Comparison of ENCODE assay signal across 8 cellular contexts in the genomic region with DNA sequence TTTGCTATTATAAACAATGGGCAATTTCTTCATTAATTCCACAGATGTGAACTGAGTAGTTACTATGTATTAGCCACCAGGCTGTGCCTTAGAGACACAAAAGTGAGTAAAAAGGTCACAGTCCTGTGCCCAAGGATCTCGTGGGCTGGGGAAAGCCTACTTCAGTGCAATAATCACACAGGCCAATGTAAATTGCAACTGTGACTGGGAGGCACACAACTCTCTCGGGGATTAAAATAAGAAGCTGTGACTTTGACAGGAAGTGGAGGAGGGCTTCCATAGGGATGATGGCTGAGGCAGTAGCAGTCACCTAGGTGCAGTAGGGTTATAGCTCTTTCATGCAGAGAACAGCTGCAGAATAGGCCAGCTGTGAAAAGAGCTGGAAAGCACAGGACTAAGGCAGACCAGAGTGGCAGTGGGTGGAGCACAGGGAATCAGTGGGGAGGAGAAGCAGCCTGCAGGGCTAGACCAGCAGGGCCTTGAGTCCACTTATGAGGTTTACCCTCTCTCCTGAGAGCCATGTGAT.
DNase-seq lines count a peak whose midpoint lies in the region; ATAC-seq and TF ChIP-seq lines count a peak whose summit lies in the region.
"Had no signal": no experiment of that assay in that cellular context is flagged by ENCODE, and none has a peak within 500 bp of the region (broad histone marks: within the 10 kb centered on the region; RNA-seq: fewer than 3 reads in every experiment).

No MANE protein-coding gene starts in this region.

- in situ Hi-C loops in ACHN (cut with HindIII; ENCODE audit: low pct_ligation_motif_present, low pct_unique_long_range_greater_than_20kb, low sequenced_read_pairs), result no loop called here

- H3K4me3 ChIP-seq in GM12865 (ENCODE audit: low read depth, low read length), result no peak overlapping the region
- H3K4me3 ChIP-seq: skin epidermis had no signal

- TF ChIP-seq CTCF in GM12865 (IDR thresholded peaks at IDR 0.05; ENCODE audit: insufficient read depth, low read depth, low read length, missing control alignments), result no peak

- H3K4me1 Mint-ChIP-seq in activated CD4-positive, alpha-beta T cell treated with anti-CD3 and anti-CD28 coated beads, Interleukin-2, amount 10 ng/mL, durations not matched to agents 7 days and 5 days, result peaks cover 11% of the 10 kb centered on the region
- H3K4me1 Mint-ChIP-seq in memory B cell, result peaks cover 8% of the 10 kb centered on the region

- DNase-seq in GM12865 (ENCODE audit: low read depth) (peak; percentile 54), memory B cell (ENCODE audit: low spot score in 2 of 2) (no peak), ACHN (no peak)
- peak; percentile 50 for DNase-seq in activated CD4-positive, alpha-beta T cell treated with anti-CD3 and anti-CD28 coated beads, Interleukin-2, amount 10 ng/mL, durations not matched to agents 7 days and 5 days

- H3K9me3 Mint-ChIP-seq in activated CD4-positive, alpha-beta T cell treated with anti-CD3 and anti-CD28 coated beads, Interleukin-2, amount 10 ng/mL, durations not matched to agents 7 days and 5 days, result no peaks in the 10 kb centered on the region
- H3K9me3 Mint-ChIP-seq in memory B cell, result no peaks in the 10 kb centered on the region

- CTCF ChIA-PET in activated CD4-positive, alpha-beta T cell treated with anti-CD3 and anti-CD28 coated beads, Interleukin-2, amount 10 ng/mL, durations not matched to agents 7 days and 5 days (lab: Charles Lee), result no interaction called here

- POLR2A ChIA-PET in activated CD4-positive, alpha-beta T cell treated with anti-CD3 and anti-CD28 coated beads, Interleukin-2, amount 10 ng/mL, durations not matched to agents 7 days and 5 days (lab: Charles Lee), result no interaction called here

- peak overlapping the region; percentile 63 for H3K27ac Mint-ChIP-seq in activated CD4-positive, alpha-beta T cell treated with anti-CD3 and anti-CD28 coated beads, Interleukin-2, amount 10 ng/mL, durations not matched to agents 7 days and 5 days
- H3K27ac Mint-ChIP-seq in memory B cell, result peak overlapping the region; percentile 64

- no peaks in the 10 kb centered on the region for H3K36me3 Mint-ChIP-seq in activated CD4-positive, alpha-beta T cell treated with anti-CD3 and anti-CD28 coated beads, Interleukin-2, amount 10 ng/mL, durations not matched to agents 7 days and 5 days (ENCODE audit: low read depth)
- no peaks in the 10 kb centered on the region for H3K36me3 Mint-ChIP-seq in memory B cell

- ATAC-seq in HG02759 (IDR thresholded peaks at IDR 0.05; ENCODE audit: unreplicated experiment), result peak; percentile 54
- peak; percentile 75 for ATAC-seq in memory B cell (ENCODE audit: low read depth)
- no peak for ATAC-seq in GM21515 (IDR thresholded peaks at IDR 0.05; ENCODE audit: unreplicated experiment)
- no peak for ATAC-seq in GM18909 (IDR thresholded peaks at IDR 0.05; ENCODE audit: poor library complexity, unreplicated experiment)

- H3K4me3 Mint-ChIP-seq in activated CD4-positive, alpha-beta T cell treated with anti-CD3 and anti-CD28 coated beads, Interleukin-2, amount 10 ng/mL, durations not matched to agents 7 days and 5 days, result no peak overlapping the region
- no peak overlapping the region for H3K4me3 Mint-ChIP-seq in memory B cell

- no peaks in the 10 kb centered on the region for H3K27me3 Mint-ChIP-seq in activated CD4-positive, alpha-beta T cell treated with anti-CD3 and anti-CD28 coated beads, Interleukin-2, amount 10 ng/mL, durations not matched to agents 7 days and 5 days
- H3K27me3 Mint-ChIP-seq in memory B cell, result peaks cover 4% of the 10 kb centered on the region

Comparison
In these comparisons a context has a peak if more than half of its experiments do, and no peak if none do; other contexts are left out.
1. DNase-seq: peak in GM12865 (single experiment) and activated CD4-positive, alpha-beta T cell treated with anti-CD3 and anti-CD28 coated beads, Interleukin-2, amount 10 ng/mL, durations not matched to agents 7 days and 5 days (single experiment); none in memory B cell (0 of 2) and ACHN (single experiment).
2. ATAC-seq: peak in HG02759 (single experiment) and memory B cell (single experiment); none in GM21515 (single experiment) and GM18909 (single experiment).